Comparison of ENCODE assay signal across 1 cellular context in genomic region chr18:9608728-9609127, GRCh38.
TF ChIP-seq lines count a peak whose summit lies in the region.

No MANE protein-coding gene starts in this region.

TF ChIP-seq in liver, 16 proteins besides CTCF, POLR2A, EP300 and RAD21 (continued from another document):
- TF ChIP-seq, protein P1, sequence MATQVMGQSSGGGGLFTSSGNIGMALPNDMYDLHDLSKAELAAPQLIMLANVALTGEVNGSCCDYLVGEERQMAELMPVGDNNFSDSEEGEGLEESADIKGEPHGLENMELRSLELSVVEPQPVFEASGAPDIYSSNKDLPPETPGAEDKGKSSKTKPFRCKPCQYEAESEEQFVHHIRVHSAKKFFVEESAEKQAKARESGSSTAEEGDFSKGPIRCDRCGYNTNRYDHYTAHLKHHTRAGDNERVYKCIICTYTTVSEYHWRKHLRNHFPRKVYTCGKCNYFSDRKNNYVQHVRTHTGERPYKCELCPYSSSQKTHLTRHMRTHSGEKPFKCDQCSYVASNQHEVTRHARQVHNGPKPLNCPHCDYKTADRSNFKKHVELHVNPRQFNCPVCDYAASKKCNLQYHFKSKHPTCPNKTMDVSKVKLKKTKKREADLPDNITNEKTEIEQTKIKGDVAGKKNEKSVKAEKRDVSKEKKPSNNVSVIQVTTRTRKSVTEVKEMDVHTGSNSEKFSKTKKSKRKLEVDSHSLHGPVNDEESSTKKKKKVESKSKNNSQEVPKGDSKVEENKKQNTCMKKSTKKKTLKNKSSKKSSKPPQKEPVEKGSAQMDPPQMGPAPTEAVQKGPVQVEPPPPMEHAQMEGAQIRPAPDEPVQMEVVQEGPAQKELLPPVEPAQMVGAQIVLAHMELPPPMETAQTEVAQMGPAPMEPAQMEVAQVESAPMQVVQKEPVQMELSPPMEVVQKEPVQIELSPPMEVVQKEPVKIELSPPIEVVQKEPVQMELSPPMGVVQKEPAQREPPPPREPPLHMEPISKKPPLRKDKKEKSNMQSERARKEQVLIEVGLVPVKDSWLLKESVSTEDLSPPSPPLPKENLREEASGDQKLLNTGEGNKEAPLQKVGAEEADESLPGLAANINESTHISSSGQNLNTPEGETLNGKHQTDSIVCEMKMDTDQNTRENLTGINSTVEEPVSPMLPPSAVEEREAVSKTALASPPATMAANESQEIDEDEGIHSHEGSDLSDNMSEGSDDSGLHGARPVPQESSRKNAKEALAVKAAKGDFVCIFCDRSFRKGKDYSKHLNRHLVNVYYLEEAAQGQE (IDR thresholded peaks at IDR 0.05), result peak; percentile 33
- peak; percentile 56 for TF ChIP-seq SP1 (IDR thresholded peaks at IDR 0.05)
- TF ChIP-seq ZBTB33 (IDR thresholded peaks at IDR 0.05), result no peak
- no peak for TF ChIP-seq YY1 (IDR thresholded peaks at IDR 0.05)
- no peak for TF ChIP-seq HNF4G (IDR thresholded peaks at IDR 0.05)
- no peak for TF ChIP-seq ATF3 (IDR thresholded peaks at IDR 0.05)
- no peak for TF ChIP-seq NR2F2 (IDR thresholded peaks at IDR 0.05)
